Comparison of ENCODE assay signal across 8 cellular contexts in the genomic region with DNA sequence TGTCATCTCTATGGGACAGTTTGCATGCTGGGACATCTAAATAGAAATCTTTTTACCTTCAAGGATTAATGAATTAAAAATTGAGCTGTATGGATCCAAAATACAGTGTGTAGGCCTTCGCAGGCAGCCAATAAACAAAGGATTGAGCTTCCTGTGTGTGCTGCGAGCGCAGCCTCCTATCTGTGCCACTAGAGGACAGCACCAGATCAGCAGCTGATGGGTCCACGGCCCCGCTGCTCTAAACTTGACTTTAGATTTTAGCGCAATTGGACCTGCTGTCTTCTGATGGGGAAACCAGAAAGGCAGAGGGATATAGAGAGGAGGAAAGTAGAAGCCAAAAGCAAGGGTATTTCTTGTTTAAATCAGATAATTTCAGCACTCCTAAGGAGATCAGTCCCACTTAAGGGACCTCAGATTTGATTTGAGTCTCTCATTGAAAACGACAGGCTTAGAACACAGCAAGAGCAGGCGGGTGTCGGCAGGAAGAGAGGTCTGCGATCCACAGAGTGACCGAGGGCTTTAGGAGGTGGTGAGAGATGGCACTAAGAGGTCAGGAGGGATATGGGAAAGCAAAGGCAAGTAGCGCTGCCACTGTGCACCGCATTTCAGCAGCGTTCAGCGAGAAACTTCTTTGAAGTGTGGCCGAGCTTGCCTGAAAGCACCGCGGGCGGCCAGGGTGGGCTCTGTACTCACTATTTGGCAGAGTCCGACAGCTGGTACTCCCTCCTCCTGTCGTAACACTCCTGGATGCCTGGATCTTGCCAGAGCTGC.
DNase-seq lines count a peak whose midpoint lies in the region; ATAC-seq and TF ChIP-seq lines count a peak whose summit lies in the region.

No MANE protein-coding gene starts in this region.

- H3K4me3 ChIP-seq in fibroblast of villous mesenchyme (ENCODE audit: low read depth, low read length) (no peak overlapping the region), neutrophil (ENCODE audit: low read depth in 1 of 2, low read length in 1 of 2) (no peak overlapping the region)

- no peak overlapping the region for H3K27ac ChIP-seq in CD4-positive, alpha-beta T cell (ENCODE audit: low read depth, low read length)
- no peak overlapping the region for H3K27ac ChIP-seq in neutrophil

- H3K9me3 ChIP-seq in CD4-positive, alpha-beta T cell (ENCODE audit: control insufficient read depth, low read length), result no peaks in the 10 kb centered on the region
- no peaks in the 10 kb centered on the region for H3K9me3 ChIP-seq in neutrophil

- TF ChIP-seq CTCF in CD4-positive, alpha-beta T cell (IDR thresholded peaks at IDR 0.05), result peak; percentile 92
- TF ChIP-seq CTCF in fibroblast of villous mesenchyme (IDR thresholded peaks at IDR 0.05; ENCODE audit: insufficient read depth, low read depth, low read length) (peak; percentile 99), neutrophil (IDR thresholded peaks at IDR 0.05) (peak; percentile 39)

- no peaks in the 10 kb centered on the region for H3K36me3 Mint-ChIP-seq in CD4-positive, alpha-beta T cell (ENCODE audit: low read depth)

- ATAC-seq in CD4-positive, alpha-beta T cell (ENCODE audit: poor library complexity), result peak; percentile 91
- peak; percentile 89 for ATAC-seq in GM18909 (IDR thresholded peaks at IDR 0.05; ENCODE audit: poor library complexity, unreplicated experiment)
- peak; percentile 83 for ATAC-seq in HG03280 (IDR thresholded peaks at IDR 0.05; ENCODE audit: unreplicated experiment)

- peaks cover 5% of the 10 kb centered on the region for H3K4me1 Mint-ChIP-seq in CD4-positive, alpha-beta T cell (ENCODE audit: low read depth)

- no peaks in the 10 kb centered on the region for H3K27me3 ChIP-seq in CD4-positive, alpha-beta T cell (ENCODE audit: control insufficient read depth, insufficient read depth, low read length)
- H3K27me3 ChIP-seq in neutrophil, result no peaks in the 10 kb centered on the region

- CTCF ChIA-PET in CD4-positive, alpha-beta T cell (lab: Charles Lee), result interaction anchor here (0.6 to 1.6 kb wide), 7 partner anchors 20 to 936 kb away, joined by 3 to 6 read pairs (median 4); no protein-coding TSS in a partner anchor

- peaks cover 0 to 3% of the 10 kb centered on the region in 2 experiments for H3K4me1 ChIP-seq in neutrophil (ENCODE audit: control insufficient read depth in 1 of 2, insufficient read depth in 1 of 2, low read depth in 1 of 2, low read length in 1 of 2)

- H3K27ac Mint-ChIP-seq in CD4-positive, alpha-beta T cell, result no peak overlapping the region

- no peaks in the 10 kb centered on the region for H3K36me3 ChIP-seq in neutrophil

- H3K9me3 Mint-ChIP-seq in CD4-positive, alpha-beta T cell, result no peaks in the 10 kb centered on the region

- intact Hi-C loops in CD4-positive, alpha-beta T cell (cut with DNase I, micrococcal nuclease), result loop anchor here (1.0 to 5.0 kb wide), 5 partner anchors 318 to 933 kb away; no protein-coding TSS in a partner anchor

- POLR2A ChIA-PET in CD4-positive, alpha-beta T cell (lab: Charles Lee), result interaction anchor here (1.4 kb wide), 1 partner anchor 12 kb away, joined by 4 read pairs; no protein-coding TSS in a partner anchor

- H3K4me3 Mint-ChIP-seq in CD4-positive, alpha-beta T cell, result no peak overlapping the region

- peaks cover 5% of the 10 kb centered on the region for H3K27me3 Mint-ChIP-seq in CD4-positive, alpha-beta T cell

- peak; percentile 14 to 44 (median 32) for DNase-seq in CD4-positive, alpha-beta T cell
- DNase-seq in NCI-H748 (lab: John Stamatoyannopoulos, UW; ENCODE audit: unreplicated experiment), result peak; percentile 74
- peak; percentile 36 to 67 for DNase-seq in activated T-cell treated with anti-CD3 and anti-CD28 coated beads, Interleukin-2, amount 50 U/mL, for 48 hours
- DNase-seq in fibroblast of villous mesenchyme (ENCODE audit: low read depth), result peak; percentile 69
- DNase-seq in ureter (ENCODE audit: low spot score), result peak; percentile 67

Comparison
In these comparisons a context has a peak if more than half of its experiments do, and no peak if none do; other contexts are left out.
1. CTCF ChIP-seq: peak in every context shown above with its lines; median percentile 99 in fibroblast of villous mesenchyme; 92 in CD4-positive, alpha-beta T cell; 39 in neutrophil.